ENCODE assay signal across 17 cellular contexts in genomic region chr3:50119786-50120185, GRCh38. TPM values are rescaled to one million over a fixed set of nuclear protein-coding genes. Genes with fewer than 3 reads are reported as not detected.
DNase-seq lines count a peak whose midpoint lies in the region; ATAC-seq, FAIRE-seq and TF ChIP-seq lines count a peak whose summit lies in the region.
"Had no signal": no experiment of that assay in that cellular context is flagged by ENCODE, and none has a peak within 500 bp of the region (broad histone marks: within the 10 kb centered on the region; RNA-seq: fewer than 3 reads in every experiment).

No MANE protein-coding gene starts in this region.

- H3K9ac ChIP-seq in kidney (ENCODE audit: low read length in 2 of 2): no peak overlapping the region

- POLR2A ChIA-PET in activated CD8-positive, alpha-beta T cell treated with anti-CD3 and anti-CD28 coated beads, Interleukin-2, amount 10 ng/mL, durations not matched to agents 7 days and 5 days (lab: Charles Lee): interaction anchor here (0.8 to 1.5 kb wide), 2 partner anchors 14 to 25 kb away, joined by 3 read pairs; no protein-coding TSS in a partner anchor
- POLR2A ChIA-PET in activated CD8-positive, alpha-beta T cell treated with anti-CD3 and anti-CD28 coated beads for 36 hours (lab: Charles Lee): interaction anchor here (0.8 to 1.6 kb wide), 7 partner anchors 10 to 101 kb away, joined by 3 to 6 read pairs (median 3); no protein-coding TSS in a partner anchor

- no peak for TF ChIP-seq CTCF in activated CD8-positive, alpha-beta T cell treated with anti-CD3 and anti-CD28 coated beads for 36 hours (IDR thresholded peaks at IDR 0.05)
- no peak for TF ChIP-seq CTCF in kidney (IDR thresholded peaks at IDR 0.05; ENCODE audit: borderline replicate concordance, extremely low read depth, insufficient read depth)

- H3K4me1 ChIP-seq in kidney (ENCODE audit: control insufficient read depth in 1 of 2, insufficient read depth in 1 of 2, low read depth in 1 of 2, low read length in 2 of 2): peaks cover 0 to 6% of the 10 kb centered on the region in 2 donors

- H3K27me3 Mint-ChIP-seq in activated CD8-positive, alpha-beta T cell treated with anti-CD3 and anti-CD28 coated beads, Interleukin-2, amount 10 ng/mL, durations not matched to agents 7 days and 5 days (ENCODE audit: low read depth): no peaks in the 10 kb centered on the region
- no peaks in the 10 kb centered on the region for H3K27me3 Mint-ChIP-seq in activated CD8-positive, alpha-beta T cell treated with anti-CD3 and anti-CD28 coated beads for 36 hours
- no peaks in the 10 kb centered on the region for H3K27me3 Mint-ChIP-seq in T-helper 17 cell
- no peaks in the 10 kb centered on the region for H3K27me3 Mint-ChIP-seq in stimulated activated naive B cell treated with anti-CD40 and anti-IgM and Interleukin-4, amounts not matched to agents 10 μg/mL and 1 μg/mL and 100 μg/mL, for 72 hours

- intact Hi-C loops in activated CD8-positive, alpha-beta T cell treated with anti-CD3 and anti-CD28 coated beads for 36 hours (cut with micrococcal nuclease): no loop called here
- intact Hi-C loops in kidney (cut with DNase I): loop anchor here (5.0 kb wide), 1 partner anchor 73 kb away; the partner anchor contains the start of gene GNAT1

- H3K36me3 ChIP-seq in kidney (ENCODE audit: control insufficient read depth in 1 of 2, insufficient read depth in 2 of 2, low read length in 2 of 2): peaks cover 47 to 63% of the 10 kb centered on the region in 2 donors

- H3K4me3 Mint-ChIP-seq in activated CD8-positive, alpha-beta T cell treated with anti-CD3 and anti-CD28 coated beads, Interleukin-2, amount 10 ng/mL, durations not matched to agents 7 days and 5 days: no peak overlapping the region
- no peak overlapping the region for H3K4me3 Mint-ChIP-seq in activated CD8-positive, alpha-beta T cell treated with anti-CD3 and anti-CD28 coated beads for 36 hours
- H3K4me3 Mint-ChIP-seq in T-helper 17 cell: peak overlapping the region; percentile 7
- no peak overlapping the region for H3K4me3 Mint-ChIP-seq in stimulated activated naive B cell treated with anti-CD40 and anti-IgM and Interleukin-4, amounts not matched to agents 10 μg/mL and 1 μg/mL and 100 μg/mL, for 72 hours
- H3K4me3 Mint-ChIP-seq: CD14-positive monocyte; CD8-positive, alpha-beta T cell; HFFc6 had no signal

- H3K4me3 ChIP-seq in kidney (ENCODE audit: low read length in 2 of 2): no peak overlapping the region

- no peak for FAIRE-seq in kidney (lab: Jason Lieb, UNC)
- FAIRE-seq: D721Med had no signal

- CTCF ChIA-PET in activated CD8-positive, alpha-beta T cell treated with anti-CD3 and anti-CD28 coated beads, Interleukin-2, amount 10 ng/mL, durations not matched to agents 7 days and 5 days (lab: Charles Lee): interaction anchor here (0.9 to 3.9 kb wide), 6 partner anchors 10 to 127 kb away, joined by 3 to 23 read pairs (median 10); no protein-coding TSS in a partner anchor
- CTCF ChIA-PET in activated CD8-positive, alpha-beta T cell treated with anti-CD3 and anti-CD28 coated beads for 36 hours (lab: Charles Lee): interaction anchor here (0.8 to 6.4 kb wide), 10 partner anchors 8 to 105 kb away, joined by 3 to 30 read pairs (median 5); partner anchors contain the start of genes GNAT1 and RBM5

- H3K9me3 Mint-ChIP-seq in activated CD8-positive, alpha-beta T cell treated with anti-CD3 and anti-CD28 coated beads, Interleukin-2, amount 10 ng/mL, durations not matched to agents 7 days and 5 days (ENCODE audit: insufficient read depth): no peaks in the 10 kb centered on the region
- no peaks in the 10 kb centered on the region for H3K9me3 Mint-ChIP-seq in activated CD8-positive, alpha-beta T cell treated with anti-CD3 and anti-CD28 coated beads for 36 hours
- no peaks in the 10 kb centered on the region for H3K9me3 Mint-ChIP-seq in stimulated activated naive B cell treated with anti-CD40 and anti-IgM and Interleukin-4, amounts not matched to agents 10 μg/mL and 1 μg/mL and 100 μg/mL, for 72 hours
- H3K9me3 Mint-ChIP-seq: CD14-positive monocyte; CD8-positive, alpha-beta T cell; HFFc6 had no signal

- H3K4me1 Mint-ChIP-seq in activated CD8-positive, alpha-beta T cell treated with anti-CD3 and anti-CD28 coated beads, Interleukin-2, amount 10 ng/mL, durations not matched to agents 7 days and 5 days (ENCODE audit: low read depth): no peaks in the 10 kb centered on the region
- no peaks in the 10 kb centered on the region for H3K4me1 Mint-ChIP-seq in activated CD8-positive, alpha-beta T cell treated with anti-CD3 and anti-CD28 coated beads for 36 hours (ENCODE audit: low read depth)
- peaks cover 2% of the 10 kb centered on the region for H3K4me1 Mint-ChIP-seq in T-helper 17 cell
- peaks cover 12 to 16% of the 10 kb centered on the region in 2 donors for H3K4me1 Mint-ChIP-seq in stimulated activated naive B cell treated with anti-CD40 and anti-IgM and Interleukin-4, amounts not matched to agents 10 μg/mL and 1 μg/mL and 100 μg/mL, for 72 hours
- H3K4me1 Mint-ChIP-seq: CD14-positive monocyte had no signal

- no peak for ATAC-seq in activated CD8-positive, alpha-beta T cell treated with anti-CD3 and anti-CD28 coated beads, Interleukin-2, amount 10 ng/mL, durations not matched to agents 7 days and 5 days
- no peak for ATAC-seq in activated CD8-positive, alpha-beta T cell treated with anti-CD3 and anti-CD28 coated beads for 36 hours
- no peak for ATAC-seq in T-helper 17 cell
- no peak for ATAC-seq in stimulated activated naive B cell treated with anti-CD40 and anti-IgM and Interleukin-4, amounts not matched to agents 10 μg/mL and 1 μg/mL and 100 μg/mL, for 72 hours (replicated peaks)
- ATAC-seq: CD8-positive, alpha-beta T cell had no signal

- H3K9me3 ChIP-seq in T-helper 17 cell (ENCODE audit: control insufficient read depth, low read length, poor library complexity, severe bottlenecking) (no peaks in the 10 kb centered on the region), kidney (ENCODE audit: control insufficient read depth in 1 of 2, low read length in 2 of 2) (no peaks in the 10 kb centered on the region)

- peak overlapping the region; percentile 20 for H3K27ac Mint-ChIP-seq in activated CD8-positive, alpha-beta T cell treated with anti-CD3 and anti-CD28 coated beads, Interleukin-2, amount 10 ng/mL, durations not matched to agents 7 days and 5 days
- H3K27ac Mint-ChIP-seq in activated CD8-positive, alpha-beta T cell treated with anti-CD3 and anti-CD28 coated beads for 36 hours: no peak overlapping the region
- H3K27ac Mint-ChIP-seq in T-helper 17 cell: peak overlapping the region; percentile 49
- H3K27ac Mint-ChIP-seq in stimulated activated naive B cell treated with anti-CD40 and anti-IgM and Interleukin-4, amounts not matched to agents 10 μg/mL and 1 μg/mL and 100 μg/mL, for 72 hours: peak overlapping the region; percentile 27
- H3K27ac Mint-ChIP-seq: CD8-positive, alpha-beta T cell; HFFc6 had no signal

- H3K36me3 Mint-ChIP-seq in activated CD8-positive, alpha-beta T cell treated with anti-CD3 and anti-CD28 coated beads, Interleukin-2, amount 10 ng/mL, durations not matched to agents 7 days and 5 days (ENCODE audit: low read depth): peaks cover 46% of the 10 kb centered on the region
- H3K36me3 Mint-ChIP-seq in activated CD8-positive, alpha-beta T cell treated with anti-CD3 and anti-CD28 coated beads for 36 hours (ENCODE audit: low read depth): peaks cover 35% of the 10 kb centered on the region
- peaks cover 10% of the 10 kb centered on the region for H3K36me3 Mint-ChIP-seq in T-helper 17 cell (ENCODE audit: low read depth)
- H3K36me3 Mint-ChIP-seq in stimulated activated naive B cell treated with anti-CD40 and anti-IgM and Interleukin-4, amounts not matched to agents 10 μg/mL and 1 μg/mL and 100 μg/mL, for 72 hours: peaks cover 34 to 48% of the 10 kb centered on the region in 2 donors

- no peak for DNase-seq in activated CD8-positive, alpha-beta T cell treated with anti-CD3 and anti-CD28 coated beads, Interleukin-2, amount 10 ng/mL, durations not matched to agents 7 days and 5 days
- no peak for DNase-seq in activated CD8-positive, alpha-beta T cell treated with anti-CD3 and anti-CD28 coated beads for 36 hours
- DNase-seq in T-helper 17 cell: no peak
- DNase-seq in kidney: peak; percentile 31
- DNase-seq in stimulated activated naive B cell treated with anti-CD40 and anti-IgM and Interleukin-4, amounts not matched to agents 10 μg/mL and 1 μg/mL and 100 μg/mL, for 72 hours: no peak
- no peak for DNase-seq in NOMO-1 treated with DMSO at 0.1 percent for 48 hours (lab: John Stamatoyannopoulos, UW; ENCODE audit: unreplicated experiment)
- no peak for DNase-seq in midbrain (lab: John Stamatoyannopoulos, UW)
- DNase-seq: CD8-positive, alpha-beta T cell; COR-L47; DMS153; DND-41; GDM1; HCEC 1CT; HFFc6 had no signal

- no peak overlapping the region for H3K27ac ChIP-seq in kidney (ENCODE audit: low read depth in 2 of 2, low read length in 2 of 2)
- H3K27ac ChIP-seq: HL-60 had no signal

RNA-seq across cellular contexts. Expression of gene RBM5, which starts 31.1 kb away (rescaled TPM):
- 100 to 1,000 TPM; 180 to 185 TPM for total RNA-seq in activated CD8-positive, alpha-beta T cell treated with anti-CD3 and anti-CD28 coated beads, Interleukin-2, amount 10 ng/mL, durations not matched to agents 7 days and 5 days
- 100 to 1,000 TPM; 103 to 106 TPM for total RNA-seq in activated CD8-positive, alpha-beta T cell treated with anti-CD3 and anti-CD28 coated beads for 36 hours
- 100 to 1,000 TPM; 292 to 353 TPM for total RNA-seq in T-helper 17 cell
- total RNA-seq in kidney: 149 TPM
- polyA plus RNA-seq in kidney (ENCODE audit: insufficient read depth, low read depth, low replicate concordance): 51.0 TPM

RNA-seq across cellular contexts. Expression of gene SEMA3F, which starts 35.3 kb away (rescaled TPM):
- not detected for total RNA-seq in activated CD8-positive, alpha-beta T cell treated with anti-CD3 and anti-CD28 coated beads, Interleukin-2, amount 10 ng/mL, durations not matched to agents 7 days and 5 days
- total RNA-seq in activated CD8-positive, alpha-beta T cell treated with anti-CD3 and anti-CD28 coated beads for 36 hours: under 1 TPM; 0.34 to 0.43 TPM
- total RNA-seq in T-helper 17 cell: under 1 TPM in 1 of 2 donors, not detected in 1; 0.18 TPM
- 39.9 TPM for total RNA-seq in kidney
- 36.7 TPM for polyA plus RNA-seq in kidney (ENCODE audit: insufficient read depth, low read depth, low replicate concordance)
- polyA plus RNA-seq: CD14-positive monocyte had no signal

Comparison
In these comparisons a context has a peak if more than half of its experiments do, and no peak if none do; other contexts are left out.
1. RNA of gene SEMA3F, which starts 35.3 kb away (total RNA-seq): 39.9 TPM in kidney (single experiment); 0.34 to 0.43 TPM in activated CD8-positive, alpha-beta T cell treated with anti-CD3 and anti-CD28 coated beads for 36 hours, 0.18 TPM in T-helper 17 cell and not detected in activated CD8-positive, alpha-beta T cell treated with anti-CD3 and anti-CD28 coated beads, Interleukin-2, amount 10 ng/mL, durations not matched to agents 7 days and 5 days; every median in the first group is over 10 times any median in the second.